20 cellular contexts compared by ENCODE assay signal in the genomic region with DNA sequence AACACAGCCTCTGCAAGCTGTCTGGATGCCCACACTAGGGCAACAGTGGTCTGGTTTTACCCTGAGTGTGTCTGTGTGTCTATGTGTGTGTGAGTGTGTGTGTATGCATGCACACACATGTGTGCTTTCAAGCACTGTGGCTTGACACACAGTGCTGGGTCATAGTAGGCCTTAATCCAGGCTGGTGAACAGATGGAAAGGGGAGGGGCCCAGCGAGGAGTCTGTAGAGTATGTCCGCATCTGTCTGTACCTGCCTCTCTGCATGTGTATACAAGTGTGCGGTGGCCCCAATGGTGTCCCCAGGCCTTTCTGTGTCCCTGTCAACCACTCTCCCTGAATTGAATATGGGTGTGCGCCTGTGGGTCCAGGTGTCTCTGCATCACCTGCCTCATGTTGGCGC. TPM values are rescaled to one million over a fixed set of nuclear protein-coding genes. Genes with fewer than 3 reads are reported as not detected.
"Had no signal": no experiment of that assay in that cellular context is flagged by ENCODE, and none has a peak within 500 bp of the region (broad histone marks: within the 10 kb centered on the region; RNA-seq: fewer than 3 reads in every experiment).

No MANE protein-coding gene starts in this region.

- H3K27me3 ChIP-seq: body of pancreas, dorsolateral prefrontal cortex, neutrophil, sigmoid colon, stomach had no signal

- H3K79me2 ChIP-seq: parathyroid adenoma had no signal

- H3K36me3 ChIP-seq: neutrophil, sigmoid colon had no signal

- H3K4me1 ChIP-seq: body of pancreas, parathyroid adenoma, sigmoid colon, stomach had no signal

- H3K9ac ChIP-seq: parathyroid adenoma had no signal

- DNase-seq: activated CD4-positive, alpha-beta memory T cell treated with anti-CD3 and anti-CD28 coated beads, Interleukin-2, amount 10 ng/mL, durations not matched to agents 7 days and 5 days; activated CD4-positive, alpha-beta T cell treated with anti-CD3 and anti-CD28 coated beads for 4 hours; activated CD8-positive, alpha-beta memory T cell treated with anti-CD3 and anti-CD28 coated beads, Interleukin-2, amount 10 ng/mL, durations not matched to agents 7 days and 5 days; activated naive CD4-positive, alpha-beta T cell treated with Interleukin-2 at 50 U/mL for 16 hours; activated naive CD8-positive, alpha-beta T cell treated with anti-CD3 and anti-CD28 coated beads, Interleukin-2, amount 10 ng/mL, durations not matched to agents 7 days and 5 days; amygdala; body of pancreas; caudate nucleus; dorsolateral prefrontal cortex; foreskin fibroblast; mesenchymal stem cell; mucosa of descending colon; naive B cell; sigmoid colon; stimulated activated CD4-positive, alpha-beta T cell treated with anti-CD3 and anti-CD28 coated beads, Interleukin-4, amount 100 ng/mL, for 24 hours; stomach had no signal

- H3K4me3 ChIP-seq: body of pancreas, dorsolateral prefrontal cortex, mucosa of descending colon, sigmoid colon, stomach had no signal

- H3K9me3 ChIP-seq: body of pancreas, neutrophil had no signal

- FAIRE-seq: colon, TTC549 had no signal

- H2AFZ ChIP-seq: parathyroid adenoma had no signal

- H3K27ac ChIP-seq: body of pancreas, dorsolateral prefrontal cortex, neutrophil, parathyroid adenoma, sigmoid colon, stomach had no signal

RNA-seq across cellular contexts. Expression of a gene that starts 9.3 kb away (rescaled TPM):
- total RNA-seq: activated CD4-positive, alpha-beta memory T cell treated with anti-CD3 and anti-CD28 coated beads, Interleukin-2, amount 10 ng/mL, durations not matched to agents 7 days and 5 days; activated CD8-positive, alpha-beta memory T cell treated with anti-CD3 and anti-CD28 coated beads, Interleukin-2, amount 10 ng/mL, durations not matched to agents 7 days and 5 days; activated naive CD8-positive, alpha-beta T cell treated with anti-CD3 and anti-CD28 coated beads, Interleukin-2, amount 10 ng/mL, durations not matched to agents 7 days and 5 days had no signal
